8 cellular contexts compared by ENCODE assay signal in the genomic region with DNA sequence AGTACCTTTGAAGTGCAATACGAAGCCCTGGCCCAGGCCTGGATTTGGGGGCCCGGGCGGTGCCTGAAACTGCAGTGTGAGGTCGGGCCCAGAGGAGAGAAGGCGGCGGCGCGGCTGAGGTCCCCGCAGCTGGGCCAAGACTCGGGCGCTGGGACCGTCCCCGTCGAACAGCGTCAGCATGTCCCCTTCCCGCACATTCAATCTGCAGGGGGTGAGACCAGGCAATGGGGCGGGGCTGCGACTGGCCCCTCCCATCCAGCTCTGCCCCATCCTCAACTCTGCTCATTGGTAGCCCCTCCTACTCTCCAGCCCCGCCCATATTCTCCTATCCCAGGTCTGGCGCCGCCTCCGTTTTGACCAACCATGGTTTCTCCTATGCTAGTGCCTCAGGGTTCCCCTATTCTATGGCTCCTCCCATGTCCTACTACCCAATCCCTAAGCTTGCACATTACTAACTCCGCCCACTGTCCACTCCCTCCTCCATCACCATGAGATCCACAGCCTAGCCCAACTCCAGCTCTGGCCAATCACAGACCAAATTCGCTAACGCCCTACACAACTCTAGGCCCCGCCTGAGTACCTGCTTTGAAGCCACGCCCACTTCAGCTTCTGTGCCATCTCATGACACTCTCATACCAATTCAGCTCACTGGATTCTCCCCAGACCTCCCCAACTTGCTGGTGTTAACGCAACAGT. TPM values are rescaled to one million over a fixed set of nuclear protein-coding genes. Genes with fewer than 3 reads are reported as not detected.
DNase-seq lines count a peak whose midpoint lies in the region; ATAC-seq, FAIRE-seq and TF ChIP-seq lines count a peak whose summit lies in the region.

No MANE protein-coding gene starts in this region.

- CTCF ChIA-PET in HEK293T (lab: Yijun Ruan, JAX), result interaction anchor here (1.2 to 1.4 kb wide), 2 partner anchors 9 to 29 kb away, joined by 3 to 4 read pairs; no protein-coding TSS in a partner anchor

- H3K79me2 ChIP-seq in fibroblast of lung (ENCODE audit: control insufficient read depth, insufficient read depth, low read length), result no peaks in the 10 kb centered on the region
- H3K79me2 ChIP-seq in smooth muscle cell (ENCODE audit: low read depth), result no peaks in the 10 kb centered on the region

- no peak for TF ChIP-seq CTCF in fibroblast of lung (conservative IDR thresholded peaks at IDR 0.05 in 1 of 2, IDR thresholded peaks at IDR 0.05 in 1 of 2; ENCODE audit: low read depth in 1 of 2, low read length in 2 of 2)
- no peak for TF ChIP-seq CTCF in smooth muscle cell (IDR thresholded peaks at IDR 0.05; ENCODE audit: borderline replicate concordance, insufficient read depth, poor library complexity, severe bottlenecking)

- no peak overlapping the region for H2AFZ ChIP-seq in fibroblast of lung (ENCODE audit: low read length)
- no peak overlapping the region for H2AFZ ChIP-seq in smooth muscle cell (ENCODE audit: low read depth)

- no peaks in the 10 kb centered on the region for H3K9me3 ChIP-seq in fibroblast of lung (ENCODE audit: control insufficient read depth, insufficient read depth, low read depth, low read length)
- H3K9me3 ChIP-seq in smooth muscle cell (replicated peaks; ENCODE audit: low read depth), result no peaks in the 10 kb centered on the region

- no peak overlapping the region for H3K4me3 ChIP-seq in fibroblast of lung (replicated peaks in 1 of 4; ENCODE audit: control extremely low read depth in 1 of 4, insufficient read depth in 1 of 4, low read depth in 3 of 4, low read length in 4 of 4)
- H3K4me3 ChIP-seq in smooth muscle cell, result no peak overlapping the region

- DNase-seq in Ammon's horn (ENCODE audit: low spot score) (peak; percentile 37), HEK293T (ENCODE audit: extremely low spot score) (peak; percentile 94), fibroblast of lung (ENCODE audit: low read depth in 2 of 2) (peak; percentile 17 to 27), smooth muscle cell (lab: John Stamatoyannopoulos, UW; ENCODE audit: unreplicated experiment) (no peak), GDM1 (lab: John Stamatoyannopoulos, UW) (no peak), RCC 7860 (ENCODE audit: low spot score) (no peak)
- peak; percentile 34 to 36 for DNase-seq in activated CD4-positive, alpha-beta T cell treated with anti-CD3 and anti-CD28 coated beads for 4 hours

- no peaks in the 10 kb centered on the region for H3F3A ChIP-seq in smooth muscle cell (ENCODE audit: low read depth)

- H3K4me1 ChIP-seq in fibroblast of lung (ENCODE audit: control insufficient read depth, extremely low read depth, insufficient read depth, low read length) (no peaks in the 10 kb centered on the region), smooth muscle cell (ENCODE audit: low read depth) (no peaks in the 10 kb centered on the region)

- no peaks in the 10 kb centered on the region for H4K20me1 ChIP-seq in fibroblast of lung (ENCODE audit: control insufficient read depth, extremely low read depth, insufficient read depth, low read length)
- no peaks in the 10 kb centered on the region for H4K20me1 ChIP-seq in smooth muscle cell (ENCODE audit: low read depth)

- H3K9ac ChIP-seq in fibroblast of lung (ENCODE audit: insufficient read depth, low read length), result no peak overlapping the region
- no peak overlapping the region for H3K9ac ChIP-seq in smooth muscle cell (ENCODE audit: low read depth)

- POLR2A ChIA-PET in HEK293T (lab: Yijun Ruan, JAX), result interaction anchor here (1.0 to 1.5 kb wide), 4 partner anchors 11 to 51 kb away, joined by 3 to 7 read pairs (median 4); a partner anchor contains a TSS

- H3K36me3 ChIP-seq in fibroblast of lung (ENCODE audit: control insufficient read depth, insufficient read depth, low read length), result no peaks in the 10 kb centered on the region
- no peaks in the 10 kb centered on the region for H3K36me3 ChIP-seq in smooth muscle cell (ENCODE audit: low read depth)

- ATAC-seq in GM21528 (IDR thresholded peaks at IDR 0.05; ENCODE audit: low FRiP score, unreplicated experiment), result no peak

- H3K27ac ChIP-seq in fibroblast of lung (ENCODE audit: insufficient read depth, low read length), result no peak overlapping the region
- no peak overlapping the region for H3K27ac ChIP-seq in smooth muscle cell (ENCODE audit: low read depth)

- H3K27me3 ChIP-seq in fibroblast of lung (ENCODE audit: control insufficient read depth, insufficient read depth, low read length), result peaks cover 13% of the 10 kb centered on the region
- H3K27me3 ChIP-seq in smooth muscle cell (ENCODE audit: low read depth), result peaks cover 19% of the 10 kb centered on the region

- FAIRE-seq in RCC 7860 (lab: Jason Lieb, UNC), result no peak

- no peak overlapping the region for H3K4me2 ChIP-seq in fibroblast of lung (ENCODE audit: extremely low read depth, insufficient read depth, low read length)
- H3K4me2 ChIP-seq in smooth muscle cell, result peak overlapping the region; percentile 50

- WGBS in smooth muscle cell (ENCODE audit: low lambda C conversion rate), result 16% methylated on average over 28 of the region's 28 CpGs

TF ChIP-seq in HEK293T, 16 proteins besides CTCF, POLR2A, EP300 and RAD21:
- TF ChIP-seq L3MBTL2 (conservative IDR thresholded peaks at IDR 0.05) (peak; percentile 85), FOXA1 (IDR thresholded peaks at IDR 0.05) (no peak), FOXM1 (IDR thresholded peaks at IDR 0.05; ENCODE audit: borderline replicate concordance) (no peak), HDGF (IDR thresholded peaks at IDR 0.05; ENCODE audit: borderline replicate concordance) (no peak), TARDBP (IDR thresholded peaks at IDR 0.05) (no peak), CTBP1 (IDR thresholded peaks at IDR 0.05; ENCODE audit: borderline replicate concordance) (no peak)
TF ChIP-seq in HEK293T: peak in this region for 1.

RNA-seq across cellular contexts. Expression of a gene that starts 14.4 kb away (rescaled TPM):
- total RNA-seq in fibroblast of lung (89.1 and 99.6 TPM in 2 replicates), smooth muscle cell (61.4 and 63.2 TPM in 2 replicates)
- polyA plus RNA-seq in fibroblast of lung (78.1 and 84.9 TPM in 2 replicates), smooth muscle cell (90.7 and 118 TPM in 2 replicates)
- 85.4 and 87.1 TPM in 2 replicates for polyA plus RNA-seq in fibroblast of lung (2012)
- 154 and 202 TPM in 2 replicates for polyA minus RNA-seq in fibroblast of lung (ENCODE audit: low replicate concordance)

RNA-seq across cellular contexts. Expression of a gene that starts 21.9 kb away (rescaled TPM):
- total RNA-seq in fibroblast of lung (1.8 and 2.6 TPM in 2 replicates), smooth muscle cell (23.8 and 178 TPM in 2 replicates)
- polyA plus RNA-seq in fibroblast of lung (0.80 and 1.2 TPM in 2 replicates), smooth muscle cell (37.5 and 46.1 TPM in 2 replicates)
- polyA plus RNA-seq in fibroblast of lung (2012), result 2.3 and 4.0 TPM in 2 replicates
- polyA minus RNA-seq in fibroblast of lung (ENCODE audit: low replicate concordance), result 0.22 and 3.2 TPM in 2 replicates

RNA-seq across cellular contexts. Expression of a gene that starts 22.9 kb away (rescaled TPM):
- total RNA-seq in fibroblast of lung (5.4 and 5.9 TPM in 2 replicates), smooth muscle cell (4.1 and 7.1 TPM in 2 replicates)
- polyA plus RNA-seq in fibroblast of lung (0.77 and 1.3 TPM in 2 replicates), smooth muscle cell (26.1 and 28.8 TPM in 2 replicates)
- 5.2 and 10.4 TPM in 2 replicates for polyA plus RNA-seq in fibroblast of lung (2012)
- 0.30 and 2.0 TPM in 2 replicates for polyA minus RNA-seq in fibroblast of lung (ENCODE audit: low replicate concordance)

RNA-seq across cellular contexts. Expression of a gene that starts 48.6 kb away (rescaled TPM):
- total RNA-seq in fibroblast of lung, result 4.6 and 6.3 TPM in 2 replicates
- polyA plus RNA-seq in fibroblast of lung, result 5.7 and 5.9 TPM in 2 replicates
- 6.4 and 6.6 TPM in 2 replicates for polyA plus RNA-seq in fibroblast of lung (2012)
- polyA minus RNA-seq in fibroblast of lung (ENCODE audit: low replicate concordance), result 5.3 and 9.0 TPM in 2 replicates
- total RNA-seq in smooth muscle cell, result 8.0 and 16.3 TPM in 2 replicates
- polyA plus RNA-seq in smooth muscle cell, result 23.6 and 30.5 TPM in 2 replicates

RNA-seq across cellular contexts. Expression of a gene that starts 57.2 kb away (rescaled TPM):
- total RNA-seq in fibroblast of lung (336 and 518 TPM in 2 replicates), smooth muscle cell (47.5 and 57.4 TPM in 2 replicates)
- polyA plus RNA-seq in fibroblast of lung (208 and 214 TPM in 2 replicates), smooth muscle cell (110 and 123 TPM in 2 replicates)
- 336 and 399 TPM in 2 replicates for polyA plus RNA-seq in fibroblast of lung (2012)
- polyA minus RNA-seq in fibroblast of lung (ENCODE audit: low replicate concordance), result 1,738 and 1,898 TPM in 2 replicates

Comparison
In these comparisons a context has a peak if more than half of its experiments do, and no peak if none do; other contexts are left out.
1. DNase-seq: peak in Ammon's horn (single experiment), HEK293T (single experiment), activated CD4-positive, alpha-beta T cell treated with anti-CD3 and anti-CD28 coated beads for 4 hours (2 of 2) and fibroblast of lung (2 of 2); none in smooth muscle cell (single experiment), GDM1 (single experiment) and RCC 7860 (single experiment).